1 cellular context compared by ENCODE assay signal in the genomic region with DNA sequence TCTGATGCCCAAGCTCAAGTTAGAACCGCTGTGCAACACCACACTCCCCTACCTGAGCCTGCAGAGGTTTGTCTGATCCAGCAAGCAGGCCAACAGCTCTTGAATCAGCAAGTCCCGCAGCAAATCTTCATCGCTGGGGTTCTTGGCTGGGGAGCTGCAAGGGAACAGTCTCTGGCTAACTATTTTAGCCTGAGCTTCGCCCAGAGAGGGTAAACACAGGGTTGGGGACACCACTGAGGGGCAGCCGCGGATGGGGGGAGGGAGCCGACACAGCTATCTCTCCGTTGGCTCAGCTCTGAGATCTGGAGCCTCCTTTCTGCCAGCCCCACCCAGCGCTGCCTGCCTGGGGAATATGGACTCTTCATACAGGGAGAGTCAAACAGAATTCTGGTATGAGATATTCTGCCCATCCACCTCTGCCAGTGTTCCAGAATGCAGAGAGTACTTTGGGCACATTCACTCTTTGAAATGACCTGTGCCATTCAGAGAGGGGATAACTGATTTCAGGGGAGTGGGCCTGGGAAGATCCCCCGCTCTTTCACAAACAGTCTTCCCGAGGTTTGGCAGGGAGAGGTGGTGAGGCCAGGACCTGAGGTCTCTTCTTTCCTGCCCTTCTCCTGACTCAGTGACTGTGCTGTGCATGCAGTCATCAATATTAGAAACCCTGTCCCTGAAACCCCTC.
TF ChIP-seq lines count a peak whose summit lies in the region.

No MANE protein-coding gene starts in this region.

TF ChIP-seq in GM23338, 12 proteins besides CTCF, POLR2A, EP300 and RAD21:
- TF ChIP-seq STAT1 (IDR thresholded peaks at IDR 0.05; ENCODE audit: unreplicated experiment) (no peak), NANOG (IDR thresholded peaks at IDR 0.05; ENCODE audit: borderline replicate concordance) (no peak), POLR2AphosphoS5 (IDR thresholded peaks at IDR 0.05; ENCODE audit: low read depth) (no peak), ETS1 (IDR thresholded peaks at IDR 0.05) (no peak), CREB1 (CRISPR knock-in tag; IDR thresholded peaks at IDR 0.05; ENCODE audit: low read depth) (no peak), ZNF462 (CRISPR knock-in tag; IDR thresholded peaks at IDR 0.05) (no peak), JUNB (IDR thresholded peaks at IDR 0.05; ENCODE audit: unreplicated experiment) (no peak), EZH2phosphoT487 (IDR thresholded peaks at IDR 0.05; ENCODE audit: unreplicated experiment) (no peak), EZH2 (IDR thresholded peaks at IDR 0.05; ENCODE audit: low read depth, unreplicated experiment) (no peak)
